In genomic region chr18:56333846-56334245, GRCh38 we compare ENCODE assay signal across 29 cellular contexts.
"Had no signal": no experiment of that assay in that cellular context is flagged by ENCODE, and none has a peak within 500 bp of the region (broad histone marks: within the 10 kb centered on the region; RNA-seq: fewer than 3 reads in every experiment).

No MANE protein-coding gene starts in this region.

- H3K36me3 Mint-ChIP-seq: activated naive CD4-positive, alpha-beta T cell treated with anti-CD3 and anti-CD28 coated beads, Interleukin-2, amount 10 ng/mL, durations not matched to agents 7 days and 5 days; activated naive CD8-positive, alpha-beta T cell treated with anti-CD3 and anti-CD28 coated beads, Interleukin-2, amount 10 ng/mL, durations not matched to agents 7 days and 5 days; immature natural killer cell; mesothelial cell of epicardium had no signal

- H3K4me1 Mint-ChIP-seq: activated naive CD4-positive, alpha-beta T cell treated with anti-CD3 and anti-CD28 coated beads, Interleukin-2, amount 10 ng/mL, durations not matched to agents 7 days and 5 days; activated naive CD8-positive, alpha-beta T cell treated with anti-CD3 and anti-CD28 coated beads, Interleukin-2, amount 10 ng/mL, durations not matched to agents 7 days and 5 days; immature natural killer cell had no signal

- H3K9me3 Mint-ChIP-seq: activated naive CD4-positive, alpha-beta T cell treated with anti-CD3 and anti-CD28 coated beads, Interleukin-2, amount 10 ng/mL, durations not matched to agents 7 days and 5 days; activated naive CD8-positive, alpha-beta T cell treated with anti-CD3 and anti-CD28 coated beads, Interleukin-2, amount 10 ng/mL, durations not matched to agents 7 days and 5 days; activated T-helper 1 cell treated with anti-CD3 and anti-CD28 coated beads, Interleukin-12 subunit alpha, Interleukin-12 subunit beta, Interleukin-2, Interleukin-4 antibody, amounts not matched to agents 30 ng/mL and 10 ng/mL and 1 ng/mL, durations not matched to agents 14 hours and 24 hours and 36 hours; mesothelial cell of epicardium; T-helper 1 cell treated with Interleukin-12 subunit alpha and Interleukin-12 subunit beta and Interleukin-4 antibody, amounts not matched to agents 30 μg/mL and 1 μg/mL, for 36 hours had no signal

- H3K27ac Mint-ChIP-seq: activated naive CD4-positive, alpha-beta T cell treated with anti-CD3 and anti-CD28 coated beads, Interleukin-2, amount 10 ng/mL, durations not matched to agents 7 days and 5 days; activated naive CD8-positive, alpha-beta T cell treated with anti-CD3 and anti-CD28 coated beads, Interleukin-2, amount 10 ng/mL, durations not matched to agents 7 days and 5 days; activated T-helper 1 cell treated with anti-CD3 and anti-CD28 coated beads, Interleukin-12 subunit alpha, Interleukin-12 subunit beta, Interleukin-2, Interleukin-4 antibody, amounts not matched to agents 30 ng/mL and 10 ng/mL and 1 ng/mL, durations not matched to agents 14 hours and 24 hours and 36 hours; immature natural killer cell; T-helper 1 cell treated with Interleukin-12 subunit alpha and Interleukin-12 subunit beta and Interleukin-4 antibody, amounts not matched to agents 30 μg/mL and 1 μg/mL, for 36 hours had no signal

- H3K27ac ChIP-seq: ascending aorta, brain microvascular endothelial cell, gastrocnemius medialis, pancreas, right atrium auricular region, spleen, tibial nerve, VCaP had no signal

- DNase-seq: activated CD4-positive, alpha-beta T cell treated with anti-CD3 and anti-CD28 coated beads for 4 hours; activated CD4-positive, alpha-beta T cell treated with anti-CD3 and anti-CD28 coated beads, Interleukin-2, amount 50 U/mL, for 48 hours; activated CD8-positive, alpha-beta memory T cell treated with anti-CD3 and anti-CD28 coated beads for 24 hours; activated gamma-delta T cell; activated naive CD4-positive, alpha-beta T cell treated with anti-CD3 and anti-CD28 coated beads, Interleukin-2, amount 10 ng/mL, durations not matched to agents 7 days and 5 days; activated naive CD8-positive, alpha-beta T cell treated with anti-CD3 and anti-CD28 coated beads, Interleukin-2, amount 10 ng/mL, durations not matched to agents 7 days and 5 days; brain microvascular endothelial cell; central memory CD4-positive, alpha-beta T cell; gastrocnemius medialis; glutamatergic neuron; hippocampal formation; immature natural killer cell; kidney; left colon; naive B cell; nucleus accumbens; pancreas; spleen; stimulated activated naive CD4-positive, alpha-beta T cell treated with Interleukin-2 at 50 U/mL for 16 hours; T-helper 9 cell had no signal

- H3K4me3 ChIP-seq: ascending aorta, gastrocnemius medialis, pancreas, right atrium auricular region, spleen, tibial nerve had no signal

- H3K27me3 ChIP-seq: ascending aorta, brain microvascular endothelial cell, gastrocnemius medialis, pancreas, right atrium auricular region, spleen, tibial nerve had no signal

- H3K4me1 ChIP-seq: gastrocnemius medialis, pancreas, right atrium auricular region, spleen, tibial nerve had no signal

- H3K4me3 Mint-ChIP-seq: activated naive CD4-positive, alpha-beta T cell treated with anti-CD3 and anti-CD28 coated beads, Interleukin-2, amount 10 ng/mL, durations not matched to agents 7 days and 5 days; activated naive CD8-positive, alpha-beta T cell treated with anti-CD3 and anti-CD28 coated beads, Interleukin-2, amount 10 ng/mL, durations not matched to agents 7 days and 5 days; activated T-helper 1 cell treated with anti-CD3 and anti-CD28 coated beads, Interleukin-12 subunit alpha, Interleukin-12 subunit beta, Interleukin-2, Interleukin-4 antibody, amounts not matched to agents 30 ng/mL and 10 ng/mL and 1 ng/mL, durations not matched to agents 14 hours and 24 hours and 36 hours; immature natural killer cell; mesothelial cell of epicardium; naive B cell; T-helper 1 cell treated with Interleukin-12 subunit alpha and Interleukin-12 subunit beta and Interleukin-4 antibody, amounts not matched to agents 30 μg/mL and 1 μg/mL, for 36 hours had no signal

- ATAC-seq: esophagus mucosa, gastrocnemius medialis, left colon, pancreas had no signal

- H3K36me3 ChIP-seq: ascending aorta, brain microvascular endothelial cell, gastrocnemius medialis, pancreas, right atrium auricular region, spleen, tibial nerve had no signal

- H3K9me3 ChIP-seq: ascending aorta, gastrocnemius medialis, pancreas, right atrium auricular region, tibial nerve had no signal

- FAIRE-seq: kidney, pancreas, TTC549 had no signal

- H3K27me3 Mint-ChIP-seq: activated naive CD4-positive, alpha-beta T cell treated with anti-CD3 and anti-CD28 coated beads, Interleukin-2, amount 10 ng/mL, durations not matched to agents 7 days and 5 days had no signal
